In the genomic region with DNA sequence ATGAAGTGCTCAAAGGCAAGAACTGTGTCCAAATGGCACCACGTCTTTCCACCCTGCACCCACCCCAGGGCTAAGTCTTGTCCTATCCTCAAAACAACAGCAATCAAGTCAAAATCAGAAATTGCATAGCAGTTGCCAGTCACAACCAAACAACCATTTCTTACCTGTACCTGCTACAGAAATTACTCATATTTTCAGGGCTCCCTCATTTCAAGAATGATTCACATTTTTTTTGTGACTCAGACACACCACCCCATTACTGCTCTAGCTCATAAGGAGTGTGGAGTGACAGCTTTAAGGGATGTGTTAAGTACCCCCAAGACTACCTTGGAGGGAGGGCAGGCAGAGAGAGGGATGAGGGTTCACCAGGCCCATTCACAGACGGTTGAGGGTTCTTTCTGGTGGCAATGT, we compare ENCODE assay signal across 9 cellular contexts.
DNase-seq lines count a peak whose midpoint lies in the region; ATAC-seq and TF ChIP-seq lines count a peak whose summit lies in the region.
"Had no signal": no experiment of that assay in that cellular context is flagged by ENCODE, and none has a peak within 500 bp of the region (broad histone marks: within the 10 kb centered on the region; RNA-seq: fewer than 3 reads in every experiment).

No MANE protein-coding gene starts in this region.

- no peak overlapping the region for H3K4me3 Mint-ChIP-seq in glutamatergic neuron (ENCODE audit: unreplicated experiment)
- no peak overlapping the region for H3K4me3 Mint-ChIP-seq in mesothelial cell of epicardium

- DNase-seq in Daoy (ENCODE audit: low read depth): peak; percentile 29
- DNase-seq in HT1080 (ENCODE audit: low read depth): peak; percentile 48
- peak; percentile 89 for DNase-seq in epithelial cell of esophagus (ENCODE audit: low read depth)
- no peak for DNase-seq in DMS 273 (lab: John Stamatoyannopoulos, UW; ENCODE audit: unreplicated experiment)
- DNase-seq in glutamatergic neuron: no peak
- no peak for DNase-seq in T-helper 9 cell
- no peak for DNase-seq in mesothelial cell of epicardium (ENCODE audit: low spot score in 2 of 2, unreplicated experiment in 2 of 2)
- DNase-seq: retina had no signal

- TF ChIP-seq CTCF in epithelial cell of esophagus (IDR thresholded peaks at IDR 0.05; ENCODE audit: insufficient read depth, low read depth, low read length, missing control alignments): no peak
- TF ChIP-seq CTCF in glutamatergic neuron (IDR thresholded peaks at IDR 0.05; ENCODE audit: partially characterized antibody, unreplicated experiment): no peak
- no peak for TF ChIP-seq CTCF in mesothelial cell of epicardium (IDR thresholded peaks at IDR 0.05; ENCODE audit: unreplicated experiment)

- no peak overlapping the region for H3K4me3 ChIP-seq in epithelial cell of esophagus (ENCODE audit: low read length)

- H3K27ac Mint-ChIP-seq in glutamatergic neuron (ENCODE audit: unreplicated experiment): no peak overlapping the region
- H3K27ac Mint-ChIP-seq in mesothelial cell of epicardium: no peak overlapping the region

- peaks cover 15% of the 10 kb centered on the region for H3K4me1 Mint-ChIP-seq in glutamatergic neuron (ENCODE audit: low read depth, unreplicated experiment)
- peaks cover 12% of the 10 kb centered on the region for H3K4me1 Mint-ChIP-seq in mesothelial cell of epicardium

- H3K36me3 Mint-ChIP-seq in glutamatergic neuron (ENCODE audit: unreplicated experiment) (no peaks in the 10 kb centered on the region), mesothelial cell of epicardium (no peaks in the 10 kb centered on the region)

- H3K27me3 Mint-ChIP-seq in glutamatergic neuron (ENCODE audit: unreplicated experiment) (peaks cover 5% of the 10 kb centered on the region), mesothelial cell of epicardium (ENCODE audit: low read depth) (no peaks in the 10 kb centered on the region)

- peak; percentile 84 for ATAC-seq in GM19455 (IDR thresholded peaks at IDR 0.05; ENCODE audit: unreplicated experiment)

- H3K9me3 Mint-ChIP-seq in glutamatergic neuron (ENCODE audit: unreplicated experiment): peaks cover 8% of the 10 kb centered on the region
- H3K9me3 Mint-ChIP-seq in mesothelial cell of epicardium: no peaks in the 10 kb centered on the region

Comparison
In these comparisons a context has a peak if more than half of its experiments do, and no peak if none do; other contexts are left out.
1. DNase-seq: peak in Daoy (single experiment), HT1080 (single experiment) and epithelial cell of esophagus (single experiment); none in DMS 273 (single experiment), glutamatergic neuron (single experiment), T-helper 9 cell (single experiment) and mesothelial cell of epicardium (0 of 2).